In genomic region chr18:76824136-76824676, GRCh38 we compare ENCODE assay signal across 9 cellular contexts. TPM values are rescaled to one million over a fixed set of nuclear protein-coding genes. Genes with fewer than 3 reads are reported as not detected.
A peak's percentile ranks its signal among the peaks of the same experiment; 100 is the strongest.
DNase-seq lines count a peak whose midpoint lies in the region; FAIRE-seq and TF ChIP-seq lines count a peak whose summit lies in the region.
"Had no signal": no experiment of that assay in that cellular context is flagged by ENCODE, and none has a peak within 500 bp of the region (broad histone marks: within the 10 kb centered on the region; RNA-seq: fewer than 3 reads in every experiment).

No MANE protein-coding gene starts in this region.

- peaks cover 16% of the 10 kb centered on the region for H3K4me1 Mint-ChIP-seq in endothelial cell (ENCODE audit: unreplicated experiment)

- H3K4me1 ChIP-seq in prostate gland (replicated peaks): no peaks in the 10 kb centered on the region
- peaks cover 0 to 22% (median 2%) of the 10 kb centered on the region in 4 donors for H3K4me1 ChIP-seq in Peyer's patch

- no peaks in the 10 kb centered on the region for H3K9me3 Mint-ChIP-seq in endothelial cell (ENCODE audit: unreplicated experiment)

- DNase-seq in D721Med (ENCODE audit: insufficient read length, low spot score) (no peak), NCI-H69 (lab: John Stamatoyannopoulos, UW) (peak; percentile 48), endothelial cell (ENCODE audit: low spot score) (no peak), prostate gland (ENCODE audit: low spot score) (no peak), Peyer's patch (no peak), NK-92 (lab: John Stamatoyannopoulos, UW; ENCODE audit: unreplicated experiment) (no peak), MG63 (no peak), substantia nigra (lab: John Stamatoyannopoulos, UW) (no peak)

- peak overlapping the region; percentile 84 for H3K4me3 Mint-ChIP-seq in endothelial cell (ENCODE audit: unreplicated experiment)

- no peaks in the 10 kb centered on the region for H3K27me3 ChIP-seq in prostate gland (replicated peaks; ENCODE audit: insufficient read depth)
- no peaks in the 10 kb centered on the region for H3K27me3 ChIP-seq in Peyer's patch
- H3K27me3 ChIP-seq in MG63: no peaks in the 10 kb centered on the region

- no peaks in the 10 kb centered on the region for H3K36me3 ChIP-seq in prostate gland
- H3K36me3 ChIP-seq in Peyer's patch: no peaks in the 10 kb centered on the region
- H3K36me3 ChIP-seq in MG63: peaks cover 8% of the 10 kb centered on the region

- peak overlapping the region; percentile 85 for H3K27ac Mint-ChIP-seq in endothelial cell (ENCODE audit: unreplicated experiment)

- WGBS in prostate gland: 64% methylated on average over 12 of the region's 12 CpGs

- no peaks in the 10 kb centered on the region for H3K9me3 ChIP-seq in prostate gland
- H3K9me3 ChIP-seq in Peyer's patch: no peaks in the 10 kb centered on the region
- no peaks in the 10 kb centered on the region for H3K9me3 ChIP-seq in MG63

- H3K27ac ChIP-seq in prostate gland (peak overlapping the region; percentile 53 to 95), Peyer's patch (peak overlapping the region in 1 of 4 donors; percentile 97), substantia nigra (ENCODE audit: low read depth, low read length, poor library complexity, severe bottlenecking) (no peak overlapping the region)
- H3K27ac ChIP-seq: epithelial cell of prostate had no signal

- FAIRE-seq in D721Med (lab: Jason Lieb, UNC): peak; percentile 99

- peaks cover 18% of the 10 kb centered on the region for H3K27me3 Mint-ChIP-seq in endothelial cell (ENCODE audit: unreplicated experiment)

- intact Hi-C loops in prostate gland (cut with DNase I): no loop called here

- peaks cover 7% of the 10 kb centered on the region for H3K36me3 Mint-ChIP-seq in endothelial cell (ENCODE audit: low read depth, unreplicated experiment)

- H3K4me3 ChIP-seq in prostate gland: no peak overlapping the region
- H3K4me3 ChIP-seq in Peyer's patch: no peak overlapping the region
- H3K4me3 ChIP-seq in MG63: no peak overlapping the region

- TF ChIP-seq CTCF in D721Med (IDR thresholded peaks at IDR 0.05; ENCODE audit: insufficient read depth, missing control alignments): no peak
- no peak for TF ChIP-seq CTCF in endothelial cell (IDR thresholded peaks at IDR 0.05; ENCODE audit: unreplicated experiment)
- TF ChIP-seq CTCF in prostate gland (IDR thresholded peaks at IDR 0.05): no peak
- no peak for TF ChIP-seq CTCF in Peyer's patch (IDR thresholded peaks at IDR 0.05)

- TF ChIP-seq POLR2A in prostate gland (IDR thresholded peaks at IDR 0.05): no peak
- TF ChIP-seq POLR2A in Peyer's patch (IDR thresholded peaks at IDR 0.05): no peak

RNA-seq across cellular contexts. Expression of gene ZNF236, which starts 1.8 kb away (rescaled TPM):
- total RNA-seq in endothelial cell (ENCODE audit: unreplicated experiment) (19.4 TPM), prostate gland (10 to 100 TPM in 1 of 2 donors, 1 to 10 TPM in 1; 8.3 to 29.0 TPM), Peyer's patch (10 to 100 TPM; 13.8 to 57.8 (median 27.7) TPM)
- 4.4 and 43.2 TPM in 2 replicates for total RNA-seq in MG63 (2014; rRNA removed; shearing (Covaris generic); ENCODE audit: low replicate concordance)
